Comparison of ENCODE assay signal across 1 cellular context in genomic region chr14:55430024-55430690, GRCh38.
TF ChIP-seq lines count a peak whose summit lies in the region.

No MANE protein-coding gene starts in this region.

TF ChIP-seq in SK-N-SH treated with all-trans-retinoic acid at 6 μM for 48 hours, 23 proteins besides CTCF, POLR2A, EP300 and RAD21 (continued from another document):
- TF ChIP-seq POU6F1 (CRISPR knock-in tag; IDR thresholded peaks at IDR 0.05; ENCODE audit: borderline replicate concordance, low read depth) = no peak
- no peak for TF ChIP-seq ESRRG (CRISPR knock-in tag; IDR thresholded peaks at IDR 0.05)
- TF ChIP-seq ARNTL (CRISPR knock-in tag; IDR thresholded peaks at IDR 0.05; ENCODE audit: borderline replicate concordance, low read depth) = no peak
- no peak for TF ChIP-seq BACH2 (CRISPR knock-in tag; IDR thresholded peaks at IDR 0.05; ENCODE audit: borderline replicate concordance)
- TF ChIP-seq ZFP3 (CRISPR knock-in tag; IDR thresholded peaks at IDR 0.05) = no peak
- no peak for TF ChIP-seq TOX (CRISPR knock-in tag; IDR thresholded peaks at IDR 0.05; ENCODE audit: borderline replicate concordance)
TF ChIP-seq in SK-N-SH treated with all-trans-retinoic acid at 6 μM for 48 hours: peak in this region for 0.
